8 cellular contexts compared by ENCODE assay signal in the genomic region with DNA sequence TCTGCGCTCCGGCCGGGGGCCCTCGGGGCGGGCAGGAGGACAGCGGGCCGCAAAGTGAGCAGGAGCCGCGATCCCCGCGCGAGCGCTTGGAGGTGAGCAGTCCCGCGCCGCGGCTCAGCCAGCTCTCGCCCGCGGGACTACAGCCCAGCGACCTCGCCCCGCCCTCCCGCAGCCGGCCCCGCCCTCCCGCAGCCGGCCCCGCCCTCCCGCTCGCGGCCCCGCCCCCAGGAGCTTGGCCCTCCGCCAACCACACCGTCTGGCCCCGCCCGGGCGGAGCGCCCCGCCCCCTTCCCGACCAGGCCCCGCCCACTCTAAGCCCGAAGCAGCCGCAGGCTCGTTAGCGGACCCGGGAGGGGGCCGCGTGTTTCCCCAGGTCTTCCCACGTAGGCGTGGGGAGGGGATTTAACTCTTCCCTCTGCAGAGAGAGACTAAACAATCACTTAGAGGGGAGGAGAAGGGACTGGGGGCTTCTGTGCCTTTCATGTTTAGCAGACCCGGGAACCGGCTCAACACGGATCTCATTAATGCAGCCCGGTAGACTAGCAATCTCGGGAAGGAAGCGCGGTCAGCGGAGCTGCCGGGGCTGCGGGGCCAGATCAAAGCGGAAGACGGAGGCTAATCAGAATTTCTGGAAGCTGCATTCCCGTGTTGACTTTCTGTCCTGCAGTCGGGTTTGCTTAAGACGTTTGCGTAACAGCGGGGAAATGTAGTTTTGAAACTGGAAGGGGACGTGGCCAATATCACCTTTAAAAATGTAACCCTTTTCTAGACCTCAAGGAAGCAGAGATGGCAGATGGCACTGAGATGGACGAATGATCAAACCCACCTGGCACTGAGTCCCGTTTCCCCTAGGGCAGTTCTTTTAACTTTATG. TPM values are rescaled to one million over a fixed set of nuclear protein-coding genes. Genes with fewer than 3 reads are reported as not detected.
DNase-seq lines count a peak whose midpoint lies in the region; ATAC-seq and TF ChIP-seq lines count a peak whose summit lies in the region.

A gene (minus strand): TSS at position 139 of the 873 bp plus-strand sequence. CDS start 480 bp downstream, outside the sequence.

- peaks cover 7% of the 10 kb centered on the region; the same call in 1 of the 2 replicates for H3F3A ChIP-seq in SU-DHL-6 (ENCODE audit: insufficient read depth)

- H4K20me1 ChIP-seq in KMS-11 (ENCODE audit: insufficient read depth) (no peaks in the 10 kb centered on the region), SU-DHL-6 (ENCODE audit: low read depth, low read length) (no peaks in the 10 kb centered on the region; the same call in 1 of the 2 replicates)

- peak within 1 kb of the TSS; percentile 65 for H3K4me2 ChIP-seq in KMS-11
- H3K4me2 ChIP-seq in SU-DHL-6 (ENCODE audit: low read depth, low read length, poor library complexity, severe bottlenecking) = peak within 1 kb of the TSS; percentile 53

- TF ChIP-seq CTCF in KMS-11 (conservative IDR thresholded peaks at IDR 0.05; ENCODE audit: low read depth, low read length) (no peak), SU-DHL-6 (IDR thresholded peaks at IDR 0.05; ENCODE audit: insufficient read depth, low read length, poor library complexity, severe bottlenecking) (no peak), left ventricle myocardium inferior (IDR thresholded peaks at IDR 0.05; ENCODE audit: borderline replicate concordance) (no peak)

- H2AFZ ChIP-seq in KMS-11 (ENCODE audit: low read depth) = peak within 1 kb of the TSS; percentile 100
- H2AFZ ChIP-seq in SU-DHL-6 (ENCODE audit: low read depth, low read length, severe bottlenecking) = peak within 1 kb of the TSS; percentile 59

- H3K4me1 ChIP-seq in KMS-11 (ENCODE audit: low read depth, poor library complexity, severe bottlenecking) = peaks cover 9% of the 10 kb centered on the region
- H3K4me1 ChIP-seq in left ventricle myocardium inferior = peaks cover 36% of the 10 kb centered on the region

- H3K9me2 ChIP-seq in SU-DHL-6 (replicated peaks; ENCODE audit: insufficient read depth, low read length) = no peaks in the 10 kb centered on the region

- H3K27ac ChIP-seq in KMS-11 (no peak within 1 kb of the TSS), SU-DHL-6 (ENCODE audit: low read depth, low read length) (no peak within 1 kb of the TSS), left ventricle myocardium inferior (replicated peaks) (peak within 1 kb of the TSS; percentile 79)

- H3K9ac ChIP-seq in KMS-11 = peak within 1 kb of the TSS; percentile 59; the same call in 1 of the 2 replicates
- peak within 1 kb of the TSS; percentile 43 for H3K9ac ChIP-seq in SU-DHL-6 (ENCODE audit: low read length)

- no peaks in the 10 kb centered on the region for H3K36me3 ChIP-seq in KMS-11 (ENCODE audit: insufficient read depth)
- no peaks in the 10 kb centered on the region for H3K36me3 ChIP-seq in SU-DHL-6 (ENCODE audit: low read length)
- no peaks in the 10 kb centered on the region for H3K36me3 ChIP-seq in left ventricle myocardium inferior

- H3K27me3 ChIP-seq in KMS-11 (ENCODE audit: insufficient read depth, low read depth) (peaks cover 9% of the 10 kb centered on the region), SU-DHL-6 (ENCODE audit: low read length) (no peaks in the 10 kb centered on the region), left ventricle myocardium inferior (ENCODE audit: low read depth) (peaks cover 69% of the 10 kb centered on the region)

- H3K79me2 ChIP-seq in KMS-11 (ENCODE audit: insufficient read depth, low read depth) = no peaks in the 10 kb centered on the region
- no peaks in the 10 kb centered on the region for H3K79me2 ChIP-seq in SU-DHL-6 (ENCODE audit: insufficient read depth, low read length)

- peak; percentile 59 for DNase-seq in COLO829 (ENCODE audit: low spot score)
- peak in 38 of 58 donors; percentile 13 to 80 (median 34) for DNase-seq in anterior cingulate cortex (lab: John Stamatoyannopoulos, UW)
- peak; percentile 80 for DNase-seq in left ventricle myocardium inferior
- peak in 9 of 10 donors; percentile 16 to 89 (median 50) for DNase-seq in posterior cingulate gyrus
- no peak for DNase-seq in NCI-H2107 treated with DMSO at 0.1 percent for 48 hours (lab: John Stamatoyannopoulos, UW; ENCODE audit: unreplicated experiment)

- peak; percentile 43 for ATAC-seq in GM21526 (IDR thresholded peaks at IDR 0.05; ENCODE audit: low FRiP score, unreplicated experiment)

- H3K4me3 ChIP-seq in KMS-11 (IDR thresholded peaks at IDR 0.05; ENCODE audit: insufficient read depth, low read depth, low read length) = no peak within 1 kb of the TSS
- H3K4me3 ChIP-seq in SU-DHL-6 (ENCODE audit: insufficient read depth, low read length, poor library complexity, severe bottlenecking) = peak within 1 kb of the TSS; percentile 70
- H3K4me3 ChIP-seq in left ventricle myocardium inferior = peak within 1 kb of the TSS; percentile 76

- intact Hi-C loops in left ventricle myocardium inferior (cut with micrococcal nuclease) (loop anchor here (10.0 kb wide), 1 partner anchor 198 kb away; no protein-coding TSS in a partner anchor), posterior cingulate gyrus (cut with DNase I) (loop anchor here (10.0 kb wide), 1 partner anchor 198 kb away; no protein-coding TSS in a partner anchor)

- no peaks in the 10 kb centered on the region for H3K9me3 ChIP-seq in SU-DHL-6 (ENCODE audit: insufficient read depth, low read length)
- H3K9me3 ChIP-seq in left ventricle myocardium inferior (replicated peaks) = no peaks in the 10 kb centered on the region

RNA-seq across cellular contexts. Expression of the gene that starts here (rescaled TPM):
- 5.0 TPM for total RNA-seq in left ventricle myocardium inferior
